15 cellular contexts compared by ENCODE assay signal in the genomic region with DNA sequence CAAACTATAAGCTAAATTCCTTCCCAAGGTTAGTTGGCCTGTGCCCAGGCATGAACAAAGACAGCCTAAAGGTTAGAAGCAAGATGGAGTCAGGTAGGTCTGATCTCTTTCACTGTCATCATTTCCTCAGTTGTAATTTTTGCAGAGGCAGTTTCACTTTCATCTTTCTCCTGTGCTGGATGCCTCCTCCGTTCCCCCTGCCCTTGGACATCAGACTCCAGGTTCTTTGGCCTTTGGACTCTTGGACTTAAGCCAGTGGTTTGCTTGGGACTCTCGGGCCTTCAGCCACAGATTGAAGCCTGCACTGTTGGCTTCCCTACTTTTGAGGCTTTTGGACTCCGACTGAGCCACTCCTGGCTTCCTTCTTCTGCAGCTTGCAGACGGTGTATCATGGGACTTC. TPM values are rescaled to one million over a fixed set of nuclear protein-coding genes. Genes with fewer than 3 reads are reported as not detected.
"Had no signal": no experiment of that assay in that cellular context is flagged by ENCODE, and none has a peak within 500 bp of the region (broad histone marks: within the 10 kb centered on the region; RNA-seq: fewer than 3 reads in every experiment).

No MANE protein-coding gene starts in this region.

RNA-seq across cellular contexts. Expression of gene CRYAA, which starts 52.9 kb away (rescaled TPM):
- total RNA-seq: activated B cell treated with CpG ODN at 0.5 μM for 24 hours; activated CD4-positive, alpha-beta memory T cell treated with anti-CD3 and anti-CD28 coated beads for 36 hours; activated CD4-positive, alpha-beta memory T cell treated with anti-CD3 and anti-CD28 coated beads, Interleukin-2, amount 10 ng/mL, durations not matched to agents 7 days and 5 days; activated CD4-positive, alpha-beta T cell treated with anti-CD3 and anti-CD28 coated beads for 36 hours; activated CD4-positive, alpha-beta T cell treated with anti-CD3 and anti-CD28 coated beads, Interleukin-2, amount 10 ng/mL, durations not matched to agents 24 days and 14 days; activated CD4-positive, alpha-beta T cell treated with anti-CD3 and anti-CD28 coated beads, Interleukin-2, amount 10 ng/mL, durations not matched to agents 7 days and 5 days; activated CD8-positive, alpha-beta memory T cell treated with anti-CD3 and anti-CD28 coated beads for 36 hours; activated CD8-positive, alpha-beta memory T cell treated with anti-CD3 and anti-CD28 coated beads, Interleukin-2, amount 10 ng/mL, durations not matched to agents 7 days and 5 days; activated CD8-positive, alpha-beta T cell treated with anti-CD3 and anti-CD28 coated beads for 36 hours; activated CD8-positive, alpha-beta T cell treated with anti-CD3 and anti-CD28 coated beads, Interleukin-2, amount 10 ng/mL, durations not matched to agents 7 days and 5 days; T-cell; T-helper 1 cell treated with Interleukin-12 subunit alpha and Interleukin-12 subunit beta and Interleukin-4 antibody, amounts not matched to agents 30 ng/mL and 1 ng/mL, for 36 hours; T-helper 17 cell; T-helper 2 cell treated with Interferon-gamma antibody and Interleukin-4, amounts not matched to agents 100 ng/mL and 5 ng/mL, for 36 hours; WTC11 had no signal
